ENCODE assay signal across 31 cellular contexts in genomic region chr15:92346063-92346462, GRCh38. TPM values are rescaled to one million over a fixed set of nuclear protein-coding genes. Genes with fewer than 3 reads are reported as not detected.
"Had no signal": no experiment of that assay in that cellular context is flagged by ENCODE, and none has a peak within 500 bp of the region (broad histone marks: within the 10 kb centered on the region; RNA-seq: fewer than 3 reads in every experiment).

No MANE protein-coding gene starts in this region.

- H3K9ac ChIP-seq: parathyroid adenoma had no signal

- H3K79me2 ChIP-seq: parathyroid adenoma had no signal

- H3K4me2 ChIP-seq: smooth muscle cell had no signal

- H3K9me3 ChIP-seq: ovary, psoas muscle, right lobe of liver, suprapubic skin, testis, tibial artery, transverse colon, upper lobe of right lung, uterus had no signal

- H3K4me3 ChIP-seq: ovary, psoas muscle, right lobe of liver, skin epidermis, smooth muscle cell, spleen, suprapubic skin, testis, tibial artery, transverse colon, upper lobe of right lung, uterus had no signal

- H3K9me3 Mint-ChIP-seq: natural killer cell, nephron had no signal

- H3K27ac ChIP-seq: ovary, parathyroid adenoma, psoas muscle, right lobe of liver, skin epidermis, spleen, suprapubic skin, testis, tibial artery, transverse colon, upper lobe of right lung, uterus had no signal

- H3K27me3 ChIP-seq: ovary, right lobe of liver, testis had no signal

- H3K27ac Mint-ChIP-seq: naive thymus-derived CD4-positive, alpha-beta T cell; natural killer cell; nephron; progenitor cell of endocrine pancreas; stimulated activated memory B cell treated with anti-CD40 and anti-IgM and Interleukin-4, amounts not matched to agents 10 μg/mL and 1 μg/mL and 100 μg/mL, for 72 hours; stimulated activated naive CD8-positive, alpha-beta T cell treated with anti-CD3 and anti-CD28 coated beads, Interleukin-15, amount 100 ng/mL, for 72 hours; type B pancreatic cell had no signal

- DNase-seq: naive thymus-derived CD4-positive, alpha-beta T cell; natural killer cell; occipital lobe; ovary; posterior cingulate gyrus; psoas muscle; right cardiac atrium; right lobe of liver; spleen; stimulated activated CD4-positive, alpha-beta T cell treated with anti-CD3 and anti-CD28 coated beads, Interleukin-12 subunit alpha, Interleukin-12 subunit beta, amount 100 ng/mL, for 4 hours; stimulated activated CD4-positive, alpha-beta T cell treated with anti-CD3 and anti-CD28 coated beads, Interleukin-1b, Interleukin-23, amount 100 ng/mL, for 48 hours; stimulated activated CD4-positive, alpha-beta T cell treated with anti-CD3 and anti-CD28 coated beads, Interleukin-4, amount 100 ng/mL, for 1 hour; stimulated activated CD4-positive, alpha-beta T cell treated with anti-CD3 and anti-CD28 coated beads, Interleukin-4, amount 100 ng/mL, for 4 hours; stimulated activated CD8-positive, alpha-beta memory T cell treated with anti-CD3 and anti-CD28 coated beads, Interleukin-4, amount 100 ng/mL, for 48 hours; stimulated activated naive CD4-positive, alpha-beta T cell; stimulated activated naive CD8-positive, alpha-beta T cell treated with anti-CD3 and anti-CD28 coated beads, Interleukin-15, amount 100 ng/mL, for 72 hours; stimulated activated naive CD8-positive, alpha-beta T cell treated with anti-CD3 and anti-CD28 coated beads, Interleukin-15, Interleukin-2, amounts not matched to agents 100 U/mL and 50 U/mL, for 24 hours; substantia nigra; testis; tibial artery; transverse colon; upper lobe of right lung; uterus had no signal

- H3K36me3 Mint-ChIP-seq: natural killer cell; stimulated activated memory B cell treated with anti-CD40 and anti-IgM and Interleukin-4, amounts not matched to agents 10 μg/mL and 1 μg/mL and 100 μg/mL, for 72 hours; type B pancreatic cell had no signal

- H3K4me1 Mint-ChIP-seq: naive thymus-derived CD4-positive, alpha-beta T cell; natural killer cell; nephron; stimulated activated memory B cell treated with anti-CD40 and anti-IgM and Interleukin-4, amounts not matched to agents 10 μg/mL and 1 μg/mL and 100 μg/mL, for 72 hours; stimulated activated naive CD8-positive, alpha-beta T cell treated with anti-CD3 and anti-CD28 coated beads, Interleukin-15, amount 100 ng/mL, for 72 hours had no signal

- H3K36me3 ChIP-seq: ovary, right lobe of liver, spleen, suprapubic skin, tibial artery, transverse colon, upper lobe of right lung, uterus had no signal

- H3K27me3 Mint-ChIP-seq: stimulated activated memory B cell treated with anti-CD40 and anti-IgM and Interleukin-4, amounts not matched to agents 10 μg/mL and 1 μg/mL and 100 μg/mL, for 72 hours had no signal

- H3K4me3 Mint-ChIP-seq: natural killer cell; nephron; stimulated activated memory B cell treated with anti-CD40 and anti-IgM and Interleukin-4, amounts not matched to agents 10 μg/mL and 1 μg/mL and 100 μg/mL, for 72 hours; stimulated activated naive CD8-positive, alpha-beta T cell treated with anti-CD3 and anti-CD28 coated beads, Interleukin-15, amount 100 ng/mL, for 72 hours; type B pancreatic cell had no signal

- H2AFZ ChIP-seq: parathyroid adenoma had no signal

- H3K4me1 ChIP-seq: psoas muscle, right lobe of liver, spleen, testis, tibial artery, transverse colon, upper lobe of right lung, uterus had no signal

RNA-seq across cellular contexts. Expression of gene ST8SIA2, which starts 47.6 kb away (rescaled TPM):
- total RNA-seq: naive thymus-derived CD4-positive, alpha-beta T cell; natural killer cell; right lobe of liver; spleen; suprapubic skin; upper lobe of right lung had no signal
- polyA plus RNA-seq: naive thymus-derived CD4-positive, alpha-beta T cell; spleen had no signal
